Comparison of ENCODE assay signal across 9 cellular contexts in genomic region chr6:84528201-84528600, GRCh38.
"Had no signal": no experiment of that assay in that cellular context is flagged by ENCODE, and none has a peak within 500 bp of the region (broad histone marks: within the 10 kb centered on the region; RNA-seq: fewer than 3 reads in every experiment).

No MANE protein-coding gene starts in this region.

- H3K36me3 ChIP-seq: HAP-1 had no signal

- FAIRE-seq: HepG2 had no signal

- H3K27ac ChIP-seq: GM23248, HL-60 had no signal

- H3K9me3 ChIP-seq: HAP-1 had no signal

- H3K9ac ChIP-seq: GM23248 had no signal

- ATAC-seq: HCT116, HepG2 had no signal

- H3K4me3 ChIP-seq: GM23248, HAP-1 had no signal

- H2AFZ ChIP-seq: GM23248 had no signal

- H3K4me1 ChIP-seq: HAP-1 had no signal

- DNase-seq: GM23248, GOT3, H7, HFFc6, KBM-7 had no signal
